In the genomic region with DNA sequence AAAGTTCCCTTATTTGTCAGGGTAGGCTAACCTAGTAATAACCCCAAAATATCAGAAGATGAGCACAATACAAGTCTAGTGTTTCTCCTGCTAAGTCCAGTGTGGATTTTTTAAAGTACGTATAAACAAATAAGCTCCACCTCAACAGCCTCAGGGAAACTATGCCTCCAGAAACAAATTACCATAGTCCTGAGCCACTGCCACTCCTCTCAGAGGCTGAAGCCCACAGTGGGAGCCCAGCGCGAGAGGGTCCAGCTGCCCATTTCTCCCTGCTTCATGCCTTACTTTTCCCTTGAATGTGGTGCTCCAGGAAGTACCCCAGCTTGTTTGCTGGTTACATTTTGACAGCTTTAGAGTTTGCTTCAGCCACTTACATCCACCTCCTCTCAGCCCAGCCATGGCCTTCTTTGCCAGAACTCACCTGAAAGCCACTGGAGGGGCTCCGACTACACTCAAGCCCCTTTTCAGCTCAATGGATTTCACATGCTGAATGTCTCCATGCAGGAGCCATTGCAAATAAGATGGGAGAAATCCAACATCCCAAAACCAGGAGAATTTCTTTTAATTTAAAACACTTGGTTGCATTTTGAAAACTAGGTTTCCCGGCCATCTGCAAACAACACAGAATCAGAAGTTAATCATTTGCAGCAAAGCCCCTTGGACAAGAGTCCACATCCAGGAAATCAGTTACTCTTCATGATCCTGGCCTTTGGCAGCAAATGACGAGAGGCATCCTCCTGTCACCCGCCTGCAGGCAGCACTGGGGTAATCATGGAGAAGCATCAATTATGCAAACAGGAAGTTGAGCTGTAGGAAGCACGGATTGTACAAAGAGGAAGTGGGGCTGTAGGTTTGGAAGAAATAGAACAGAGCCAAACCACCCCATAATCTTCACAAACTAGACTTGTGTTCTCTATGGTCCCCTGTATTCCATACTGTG, we compare ENCODE assay signal across 20 cellular contexts.
DNase-seq lines count a peak whose midpoint lies in the region; ATAC-seq, FAIRE-seq and TF ChIP-seq lines count a peak whose summit lies in the region.
"Had no signal": no experiment of that assay in that cellular context is flagged by ENCODE, and none has a peak within 500 bp of the region (broad histone marks: within the 10 kb centered on the region; RNA-seq: fewer than 3 reads in every experiment).

No MANE protein-coding gene starts in this region.

- TF ChIP-seq POLR2A in GM12878 (IDR thresholded peaks at IDR 0.05; ENCODE audit: low read depth, low read length), result no peak

- no peak for FAIRE-seq in GM12878 (lab: Jason Lieb, UNC)
- FAIRE-seq: D721Med, small intestine had no signal

- ATAC-seq in GM12878 (no peak), psoas muscle (no peak)
- ATAC-seq in naive thymus-derived CD4-positive, alpha-beta T cell, result peak; percentile 44
- ATAC-seq in CD8-positive, alpha-beta T cell, result no peak

- no peak overlapping the region for H2AFZ ChIP-seq in GM12878 (ENCODE audit: control insufficient read depth, low read depth, low read length)

- TF ChIP-seq CTCF in DOHH2 (IDR thresholded peaks at IDR 0.05; ENCODE audit: low read depth, low read length, poor library complexity, severe bottlenecking) (no peak), GM12878 (IDR thresholded peaks at IDR 0.05 in 2 of 3, conservative IDR thresholded peaks at IDR 0.05 in 1 of 3; ENCODE audit: control insufficient read depth in 2 of 3, extremely low read depth in 1 of 3, insufficient read depth in 1 of 3, low read depth in 3 of 3, low read length in 3 of 3) (no peak), psoas muscle (IDR thresholded peaks at IDR 0.05) (no peak)
- no peak for TF ChIP-seq CTCF in CD8-positive, alpha-beta T cell (IDR thresholded peaks at IDR 0.05)

- DNase-seq in MV-4-11 (lab: John Stamatoyannopoulos, UW) (peak; percentile 86), GM12878 (ENCODE audit: low read depth, low spot score) (no peak), psoas muscle (no peak), HK-2 (ENCODE audit: unreplicated experiment) (no peak), NCI-H226 (no peak)
- DNase-seq in naive thymus-derived CD4-positive, alpha-beta T cell, result no peak
- DNase-seq in CD8-positive, alpha-beta T cell, result no peak
- DNase-seq: activated CD4-positive, alpha-beta T cell treated with anti-CD3 and anti-CD28 coated beads, Interleukin-2, amount 10 ng/mL, durations not matched to agents 7 days and 5 days; activated CD8-positive, alpha-beta memory T cell treated with anti-CD3 and anti-CD28 coated beads, Interleukin-2, amount 50 U/mL, for 48 hours; activated effector memory CD4-positive, alpha-beta T cell treated with anti-CD3 and anti-CD28 coated beads, Interleukin-2, amount 50 U/mL, for 16 hours; NCI-H2029; NCI-H510A treated with DMSO at 0.1 percent for 48 hours; small intestine; stimulated activated CD4-positive, alpha-beta T cell treated with anti-CD3 and anti-CD28 coated beads, Interleukin-4, amount 100 ng/mL, for 24 hours had no signal

- in situ Hi-C loops in GM12878 (cut with MboI), result no loop called here

- WGBS in GM12878 (ENCODE audit: insufficient coverage, insufficient replicate concordance, low lambda C conversion rate, missing lambda C conversion rate), result 55% methylated on average over 8 of the region's 8 CpGs
- WGBS in psoas muscle, 3 donors, result 57 to 65% (median 61%) methylated on average over 8 of the region's 8 CpGs

- peaks cover 10% of the 10 kb centered on the region for H3K4me1 ChIP-seq in DOHH2 (ENCODE audit: control insufficient read depth, low read length)
- no peaks in the 10 kb centered on the region for H3K4me1 ChIP-seq in GM12878 (ENCODE audit: control insufficient read depth, insufficient read depth, low read length)
- H3K4me1 ChIP-seq in naive thymus-derived CD4-positive, alpha-beta T cell (ENCODE audit: control insufficient read depth in 2 of 2, insufficient read depth in 2 of 2, low read length in 2 of 2), result no peaks in the 10 kb centered on the region
- H3K4me1 ChIP-seq in psoas muscle, result no peaks in the 10 kb centered on the region
- H3K4me1 ChIP-seq in CD8-positive, alpha-beta T cell (ENCODE audit: insufficient read depth, low read length), result no peaks in the 10 kb centered on the region
- H3K4me1 ChIP-seq: adrenal gland, esophagus muscularis mucosa had no signal

- BruUV-seq in GM12878 (replicated peaks; lab: Mats Ljungman, UMichigan), result no TSS peak

- no peaks in the 10 kb centered on the region for H3K79me2 ChIP-seq in DOHH2 (ENCODE audit: control insufficient read depth, low read length)
- no peaks in the 10 kb centered on the region for H3K79me2 ChIP-seq in GM12878 (ENCODE audit: control insufficient read depth, insufficient read depth, low read length)

- H4K20me1 ChIP-seq in DOHH2 (ENCODE audit: control insufficient read depth, insufficient read depth, low read depth, low read length) (no peaks in the 10 kb centered on the region), GM12878 (ENCODE audit: control insufficient read depth, insufficient read depth) (no peaks in the 10 kb centered on the region)

- CTCF ChIA-PET in GM12878 (lab: Yijun Ruan, JAX), result interaction anchor here (0.9 kb wide), 1 partner anchor 37 kb away, joined by 3 read pairs; no protein-coding TSS in a partner anchor
- CTCF ChIA-PET in naive thymus-derived CD4-positive, alpha-beta T cell (lab: Charles Lee), result no interaction called here
- CTCF ChIA-PET in CD8-positive, alpha-beta T cell (lab: Charles Lee), result no interaction called here

- H3K27ac ChIP-seq in DOHH2 (ENCODE audit: low read depth, low read length), result no peak overlapping the region
- no peak overlapping the region for H3K27ac ChIP-seq in GM12878 (ENCODE audit: control insufficient read depth, insufficient read depth)
- no peak overlapping the region for H3K27ac ChIP-seq in naive thymus-derived CD4-positive, alpha-beta T cell (ENCODE audit: low read depth, low read length)
- H3K27ac ChIP-seq in psoas muscle, result no peak overlapping the region
- H3K27ac ChIP-seq in CD8-positive, alpha-beta T cell (ENCODE audit: low read depth, low read length), result no peak overlapping the region
- H3K27ac ChIP-seq: adrenal gland, cardiac muscle cell, esophagus muscularis mucosa had no signal

- H3K27me3 ChIP-seq in DOHH2 (ENCODE audit: control insufficient read depth, low read length) (peaks cover 27% of the 10 kb centered on the region), GM12878 (replicated peaks in 1 of 2; ENCODE audit: control insufficient read depth in 2 of 2, insufficient read depth in 2 of 2, low read length in 1 of 2) (no peaks in the 10 kb centered on the region; a peak in 2 of 4 replicates), psoas muscle (ENCODE audit: insufficient read depth in 3 of 3, low read length in 2 of 3) (no peaks in the 10 kb centered on the region)
- H3K27me3 ChIP-seq in naive thymus-derived CD4-positive, alpha-beta T cell (ENCODE audit: control insufficient read depth in 2 of 2, insufficient read depth in 2 of 2, low read length in 2 of 2), result no peaks in the 10 kb centered on the region
- H3K27me3 ChIP-seq in CD8-positive, alpha-beta T cell (ENCODE audit: insufficient read depth, low read length), result no peaks in the 10 kb centered on the region
- H3K27me3 ChIP-seq: adrenal gland, cardiac muscle cell, esophagus muscularis mucosa had no signal

- H3K27me3 Mint-ChIP-seq in naive thymus-derived CD4-positive, alpha-beta T cell, result peaks cover 0 to 20% (median 14%) of the 10 kb centered on the region in 5 donors
- H3K27me3 Mint-ChIP-seq in CD8-positive, alpha-beta T cell (ENCODE audit: low read depth), result peaks cover 10% of the 10 kb centered on the region

- no peak overlapping the region for H3K9ac ChIP-seq in GM12878 (ENCODE audit: control insufficient read depth, insufficient read depth, low read length)

- RAD21 ChIA-PET in GM12878 (lab: Charles Lee; ENCODE audit: unreplicated experiment), result no interaction called here

- TF ChIP-seq EP300 in GM12878 (IDR thresholded peaks at IDR 0.05; ENCODE audit: borderline replicate concordance in 1 of 2, control insufficient read depth in 1 of 2, low read depth in 2 of 2, low read length in 2 of 2), result no peak

- POLR2A ChIA-PET in GM12878 (lab: Charles Lee), result no interaction called here
- POLR2A ChIA-PET in naive thymus-derived CD4-positive, alpha-beta T cell (lab: Charles Lee), result no interaction called here
- POLR2A ChIA-PET in CD8-positive, alpha-beta T cell (lab: Charles Lee), result no interaction called here

- H3K36me3 ChIP-seq in DOHH2 (ENCODE audit: control insufficient read depth, low read length), result no peaks in the 10 kb centered on the region; the same call in 1 of the 2 replicates
- no peaks in the 10 kb centered on the region for H3K36me3 ChIP-seq in GM12878 (ENCODE audit: control insufficient read depth in 2 of 2, insufficient read depth in 2 of 2, low read length in 1 of 2)
- no peaks in the 10 kb centered on the region for H3K36me3 ChIP-seq in naive thymus-derived CD4-positive, alpha-beta T cell (ENCODE audit: control insufficient read depth in 2 of 3, insufficient read depth in 3 of 3, low read length in 3 of 3)
- H3K36me3 ChIP-seq in psoas muscle (ENCODE audit: insufficient read depth in 1 of 2, low read depth in 1 of 2), result no peaks in the 10 kb centered on the region
- H3K36me3 ChIP-seq in CD8-positive, alpha-beta T cell (ENCODE audit: insufficient read depth, low read length), result no peaks in the 10 kb centered on the region
- H3K36me3 ChIP-seq: adrenal gland, cardiac muscle cell, esophagus muscularis mucosa had no signal

- no peaks in the 10 kb centered on the region for H3K4me1 Mint-ChIP-seq in naive thymus-derived CD4-positive, alpha-beta T cell
- H3K4me1 Mint-ChIP-seq in CD8-positive, alpha-beta T cell (ENCODE audit: low read depth), result peaks cover 5% of the 10 kb centered on the region
- H3K4me1 Mint-ChIP-seq: activated CD4-positive, alpha-beta T cell treated with anti-CD3 and anti-CD28 coated beads, Interleukin-2, amount 10 ng/mL, durations not matched to agents 7 days and 5 days had no signal

- TF ChIP-seq RAD21 in GM12878 (IDR thresholded peaks at IDR 0.05; ENCODE audit: insufficient read depth, low read depth, low read length), result no peak

- intact Hi-C loops in GM12878 (cut with micrococcal nuclease; ENCODE audit: unreplicated experiment) (no loop called here), psoas muscle (cut with DNase I) (no loop called here)
- intact Hi-C loops in naive thymus-derived CD4-positive, alpha-beta T cell (cut with micrococcal nuclease), result no loop called here
- intact Hi-C loops in CD8-positive, alpha-beta T cell (cut with DNase I, micrococcal nuclease), result no loop called here

- H3K36me3 Mint-ChIP-seq in naive thymus-derived CD4-positive, alpha-beta T cell, result peaks cover 0 to 3% (median 0%) of the 10 kb centered on the region in 5 donors
- no peaks in the 10 kb centered on the region for H3K36me3 Mint-ChIP-seq in CD8-positive, alpha-beta T cell

- H3K4me2 ChIP-seq in DOHH2 (ENCODE audit: low read length) (peak overlapping the region; percentile 2), GM12878 (ENCODE audit: control insufficient read depth, insufficient read depth) (no peak overlapping the region)

- SMC1A ChIA-PET in GM12878 (lab: Charles Lee; ENCODE audit: uncharacterized antibody, unreplicated experiment), result no interaction called here

- no peaks in the 10 kb centered on the region for H3K9me3 Mint-ChIP-seq in naive thymus-derived CD4-positive, alpha-beta T cell
- H3K9me3 Mint-ChIP-seq in CD8-positive, alpha-beta T cell, result no peaks in the 10 kb centered on the region
- H3K9me3 Mint-ChIP-seq: activated CD4-positive, alpha-beta T cell treated with anti-CD3 and anti-CD28 coated beads, Interleukin-2, amount 10 ng/mL, durations not matched to agents 7 days and 5 days had no signal

- H3K4me3 ChIP-seq in DOHH2 (ENCODE audit: low read length) (peak overlapping the region; percentile 3), GM12878 (no peak overlapping the region), psoas muscle (no peak overlapping the region)
- no peak overlapping the region for H3K4me3 ChIP-seq in naive thymus-derived CD4-positive, alpha-beta T cell (ENCODE audit: low read length)
- H3K4me3 ChIP-seq in CD8-positive, alpha-beta T cell (ENCODE audit: low read depth, low read length), result no peak overlapping the region
- H3K4me3 ChIP-seq: adrenal gland, cardiac muscle cell, esophagus muscularis mucosa, lung had no signal

- H3F3A ChIP-seq in DOHH2 (ENCODE audit: control insufficient read depth, insufficient read depth), result no peaks in the 10 kb centered on the region

- H3K9me3 ChIP-seq in DOHH2 (ENCODE audit: control insufficient read depth, insufficient read depth, low read length) (peaks cover 5% of the 10 kb centered on the region; the same call in 1 of the 2 replicates), GM12878 (replicated peaks; ENCODE audit: control insufficient read depth, insufficient read depth, low read length) (no peaks in the 10 kb centered on the region), psoas muscle (no peaks in the 10 kb centered on the region)
- H3K9me3 ChIP-seq in naive thymus-derived CD4-positive, alpha-beta T cell (ENCODE audit: control insufficient read depth in 2 of 3, low read length in 3 of 3), result no peaks in the 10 kb centered on the region
- H3K9me3 ChIP-seq in CD8-positive, alpha-beta T cell (ENCODE audit: low read length), result no peaks in the 10 kb centered on the region
- H3K9me3 ChIP-seq: adrenal gland, esophagus muscularis mucosa had no signal

- H3K4me3 Mint-ChIP-seq in naive thymus-derived CD4-positive, alpha-beta T cell, result no peak overlapping the region
- H3K4me3 Mint-ChIP-seq in CD8-positive, alpha-beta T cell, result no peak overlapping the region
- H3K4me3 Mint-ChIP-seq: activated CD4-positive, alpha-beta T cell treated with anti-CD3 and anti-CD28 coated beads, Interleukin-2, amount 10 ng/mL, durations not matched to agents 7 days and 5 days had no signal

- no peaks in the 10 kb centered on the region for H3K9me2 ChIP-seq in DOHH2 (replicated peaks; ENCODE audit: control insufficient read depth, low read length)

- H3K27ac Mint-ChIP-seq in naive thymus-derived CD4-positive, alpha-beta T cell, result no peak overlapping the region
- H3K27ac Mint-ChIP-seq in CD8-positive, alpha-beta T cell, result no peak overlapping the region
- H3K27ac Mint-ChIP-seq: activated CD4-positive, alpha-beta T cell treated with anti-CD3 and anti-CD28 coated beads, Interleukin-2, amount 10 ng/mL, durations not matched to agents 7 days and 5 days had no signal
